In genomic region chr1:93395195-93395594, GRCh38 we compare ENCODE assay signal across 21 cellular contexts.
"Had no signal": no experiment of that assay in that cellular context is flagged by ENCODE, and none has a peak within 500 bp of the region (broad histone marks: within the 10 kb centered on the region; RNA-seq: fewer than 3 reads in every experiment).

No MANE protein-coding gene starts in this region.

- H3K27me3 ChIP-seq: ascending aorta, cardiac muscle cell, dorsolateral prefrontal cortex, transverse colon had no signal

- H3K4me1 ChIP-seq: ascending aorta, transverse colon had no signal

- H3K9me3 Mint-ChIP-seq: naive B cell had no signal

- H3K27ac Mint-ChIP-seq: endodermal cell, naive B cell had no signal

- H3K36me3 ChIP-seq: ascending aorta, cardiac muscle cell, transverse colon had no signal

- ATAC-seq: left colon, SK-N-SH treated with all-trans-retinoic acid at 6 μM for 48 hours had no signal

- H3K36me3 Mint-ChIP-seq: naive B cell had no signal

- H3K27ac ChIP-seq: ascending aorta, cardiac muscle cell, dorsolateral prefrontal cortex, skin epidermis, transverse colon had no signal

- H3K4me1 Mint-ChIP-seq: endodermal cell, naive B cell had no signal

- H3K4me3 ChIP-seq: ascending aorta, cardiac muscle cell, dorsolateral prefrontal cortex, lung, skin epidermis, transverse colon had no signal

- DNase-seq: activated CD4-positive, alpha-beta T cell treated with anti-CD3 and anti-CD28 coated beads, Interleukin-2, amount 50 U/mL, for 4 hours; activated CD4-positive, CD25-positive, alpha-beta regulatory T cell treated with anti-CD3 and anti-CD28 coated beads, Interleukin-2, amount 50 U/mL, for 72 hours; activated naive CD4-positive, alpha-beta T cell treated with Interleukin-2 at 50 U/mL for 16 hours; activated T-cell treated with anti-CD3 and anti-CD28 coated beads for 4 hours; dorsolateral prefrontal cortex; endodermal cell; left colon; naive B cell; posterior cingulate gyrus; retina; stimulated activated CD4-positive, alpha-beta T cell treated with anti-CD3 and anti-CD28 coated beads, Interleukin-15, amount 100 ng/mL, for 24 hours; stimulated activated CD4-positive, alpha-beta T cell treated with anti-CD3 and anti-CD28 coated beads, Interleukin-4, amount 100 ng/mL, for 24 hours; stimulated activated naive CD4-positive, alpha-beta T cell treated with Interleukin-2 at 50 U/mL for 16 hours; T-helper 1 cell; T1000; transverse colon had no signal

- H3K9me3 ChIP-seq: ascending aorta, transverse colon had no signal

- H3K27me3 Mint-ChIP-seq: naive B cell had no signal

- H3K4me3 Mint-ChIP-seq: endodermal cell, naive B cell had no signal
